ENCODE assay signal across 11 cellular contexts in genomic region chr1:2575801-2576663, GRCh38. TPM values are rescaled to one million over a fixed set of nuclear protein-coding genes. Genes with fewer than 3 reads are reported as not detected.
DNase-seq lines count a peak whose midpoint lies in the region; ATAC-seq, FAIRE-seq and TF ChIP-seq lines count a peak whose summit lies in the region.
"Had no signal": no experiment of that assay in that cellular context is flagged by ENCODE, and none has a peak within 500 bp of the region (broad histone marks: within the 10 kb centered on the region; RNA-seq: fewer than 3 reads in every experiment).

No MANE protein-coding gene starts in this region.

- no peak for FAIRE-seq in endothelial cell of umbilical vein (lab: Jason Lieb, UNC)

- no peak overlapping the region for H4K5ac ChIP-seq in H9 (ENCODE audit: insufficient read length, low read depth, low read length)

- H4K20me1 ChIP-seq in endothelial cell of umbilical vein (replicated peaks; ENCODE audit: control insufficient read depth, extremely low read depth, insufficient read depth, low read length), result no peaks in the 10 kb centered on the region
- H4K20me1 ChIP-seq in H9 (ENCODE audit: control insufficient read depth, insufficient read depth, insufficient read length), result no peaks in the 10 kb centered on the region

- no peak overlapping the region for H3K14ac ChIP-seq in H9 (ENCODE audit: insufficient read depth, low read length)

- H3K4me3 ChIP-seq in HEK293 (ENCODE audit: low read depth, low read length) (no peak overlapping the region), endothelial cell of umbilical vein (replicated peaks in 1 of 3; ENCODE audit: insufficient read depth in 1 of 3, low read depth in 1 of 3, low read length in 3 of 3) (no peak overlapping the region), vagina (no peak overlapping the region)

- H3K79me2 ChIP-seq in endothelial cell of umbilical vein (ENCODE audit: control insufficient read depth, insufficient read depth, low read length), result no peaks in the 10 kb centered on the region
- no peaks in the 10 kb centered on the region for H3K79me2 ChIP-seq in H9 (ENCODE audit: insufficient read depth, low read length)

- H4K91ac ChIP-seq in H9 (ENCODE audit: insufficient read length, low read depth, low read length), result no peak overlapping the region

- H3K23ac ChIP-seq in H9 (ENCODE audit: insufficient read length, low read depth, low read length), result no peak overlapping the region

- no peak overlapping the region for H3T11ph ChIP-seq in H9 (ENCODE audit: low read length)

- intact Hi-C loops in endothelial cell of umbilical vein (cut with micrococcal nuclease), result no loop called here
- intact Hi-C loops in vagina (cut with DNase I), result no loop called here

- peak overlapping the region in 2 of 3 experiments; percentile 29 to 63 for H3K27ac Mint-ChIP-seq in nephron
- H3K27ac Mint-ChIP-seq in H9, result no peak overlapping the region

- H2BK12ac ChIP-seq in H9 (ENCODE audit: insufficient read length, low read depth, low read length), result no peak overlapping the region

- H3K9me3 ChIP-seq in HEK293 (ENCODE audit: control insufficient read depth, insufficient read depth, low read depth, low read length) (no peaks in the 10 kb centered on the region), endothelial cell of umbilical vein (replicated peaks; ENCODE audit: control insufficient read depth, insufficient read depth, low read length) (no peaks in the 10 kb centered on the region), vagina (no peaks in the 10 kb centered on the region), H9 (ENCODE audit: control insufficient read depth, low read depth, low read length) (no peaks in the 10 kb centered on the region)

- H3K4me2 ChIP-seq in endothelial cell of umbilical vein (ENCODE audit: insufficient read depth, low read length) (no peak overlapping the region), H9 (ENCODE audit: insufficient read depth, insufficient read length, low read length) (no peak overlapping the region)

- dilution Hi-C loops in endothelial cell of umbilical vein (cut with MboI; ENCODE audit: extremely low pct_ligation_motif_present, low sequenced_read_pairs), result no loop called here

- H3K4me3 Mint-ChIP-seq in nephron (no peak overlapping the region), H9 (no peak overlapping the region; a peak in 1 of 5 replicates)

- no peak overlapping the region for H4K8ac ChIP-seq in H9 (replicated peaks; ENCODE audit: insufficient read length, low read depth, low read length)

- no peak overlapping the region for H2BK15ac ChIP-seq in H9 (ENCODE audit: low read depth, low read length)

- H3K9ac ChIP-seq in endothelial cell of umbilical vein (replicated peaks; ENCODE audit: extremely low read depth, insufficient read depth, low read length), result no peak overlapping the region
- no peak overlapping the region for H3K9ac ChIP-seq in H9 (ENCODE audit: extremely low read depth, insufficient read length, low read length)

- H2AFZ ChIP-seq in endothelial cell of umbilical vein (ENCODE audit: low read depth, low read length) (peak overlapping the region; percentile 36), H9 (ENCODE audit: low read length) (no peak overlapping the region)

- H3K9me3 Mint-ChIP-seq in nephron, result peaks cover 17% of the 10 kb centered on the region
- H3K9me3 Mint-ChIP-seq in H9, result peaks cover 8 to 16% of the 10 kb centered on the region in 2 experiments

- H3K4ac ChIP-seq in H9 (ENCODE audit: low read depth, low read length), result no peak overlapping the region

- H3K36me3 ChIP-seq in HEK293 (ENCODE audit: control insufficient read depth in 2 of 2, insufficient read depth in 1 of 2, low read length in 2 of 2) (no peaks in the 10 kb centered on the region), endothelial cell of umbilical vein (ENCODE audit: control insufficient read depth in 2 of 2, extremely low read depth in 1 of 2, insufficient read depth in 2 of 2, low read length in 2 of 2) (no peaks in the 10 kb centered on the region), vagina (no peaks in the 10 kb centered on the region)

- CTCF ChIA-PET in HEK293 (lab: Yijun Ruan, JAX) (interaction anchor here (1.8 kb wide), 1 partner anchor 28 kb away, joined by 4 read pairs; no protein-coding TSS in a partner anchor), endothelial cell of umbilical vein (lab: Charles Lee) (no interaction called here)

- no CpG with 5 or more reads among the region's 23 CpGs for WGBS in H9 (ENCODE audit: extremely low coverage, insufficient read length, low lambda C conversion rate)

- H3K79me1 ChIP-seq in H9 (ENCODE audit: insufficient read depth, low read depth, low read length, poor library complexity, severe bottlenecking), result no peaks in the 10 kb centered on the region

- H3K23me2 ChIP-seq in H9 (ENCODE audit: insufficient read length, low read depth, low read length, poor library complexity, severe bottlenecking), result no peaks in the 10 kb centered on the region

- H3K4me1 Mint-ChIP-seq in nephron (peaks cover 7% of the 10 kb centered on the region), H9 (peaks cover 6 to 7% of the 10 kb centered on the region in 2 experiments)

- H2BK20ac ChIP-seq in H9 (ENCODE audit: low read depth, low read length, poor library complexity, severe bottlenecking), result no peak overlapping the region

- DNase-seq in CD1c-positive myeloid dendritic cell (ENCODE audit: extremely low spot score) (peak; percentile 40), endothelial cell of umbilical vein (ENCODE audit: low read depth, low spot score) (no peak), vagina (ENCODE audit: extremely low spot score in 2 of 2) (no peak), NCI-H146 treated with DMSO at 0.1 percent for 48 hours (lab: John Stamatoyannopoulos, UW; ENCODE audit: unreplicated experiment) (no peak), H9 (no peak)
- DNase-seq: NCI-H524, T1000 had no signal

- peaks cover 2 to 4% of the 10 kb centered on the region in 2 experiments for H3K27me3 ChIP-seq in endothelial cell of umbilical vein (ENCODE audit: control insufficient read depth in 2 of 2, insufficient read depth in 2 of 2, low read length in 2 of 2)
- H3K27me3 ChIP-seq in vagina, result no peaks in the 10 kb centered on the region
- H3K27me3 ChIP-seq in H9 (ENCODE audit: insufficient read depth, low read length), result no peaks in the 10 kb centered on the region

- no peak overlapping the region for H3K56ac ChIP-seq in H9 (ENCODE audit: insufficient read length, low read depth, low read length)

- H2BK120ac ChIP-seq in H9 (ENCODE audit: low read depth, low read length, poor library complexity, severe bottlenecking), result no peak overlapping the region

- ATAC-seq in HG02588 (IDR thresholded peaks at IDR 0.05; ENCODE audit: unreplicated experiment), result no peak

- BruUV-seq in endothelial cell of umbilical vein (replicated peaks; lab: Mats Ljungman, UMichigan), result no TSS peak

- H3K36me3 Mint-ChIP-seq in nephron (ENCODE audit: low read depth) (peaks cover 4% of the 10 kb centered on the region), H9 (ENCODE audit: insufficient read depth in 1 of 3, low read depth in 3 of 3) (peaks cover 0 to 3% (median 3%) of the 10 kb centered on the region in 3 experiments; a peak in 4 of 7 replicates)

- TF ChIP-seq POLR2A in endothelial cell of umbilical vein (IDR thresholded peaks at IDR 0.05; ENCODE audit: low read depth, low read length) (no peak), vagina (IDR thresholded peaks at IDR 0.05) (no peak)

- no peak overlapping the region for H3K18ac ChIP-seq in H9 (ENCODE audit: insufficient read length, low read depth, low read length)

- no peak overlapping the region for H2BK5ac ChIP-seq in H9 (ENCODE audit: insufficient read length, low read length)

- H3K27ac ChIP-seq in HEK293 (ENCODE audit: extremely low read depth, low read depth, low read length), result no peak overlapping the region
- H3K27ac ChIP-seq in endothelial cell of umbilical vein (ENCODE audit: insufficient read depth, low read depth, low read length), result no peak overlapping the region
- no peak overlapping the region for H3K27ac ChIP-seq in vagina
- no peak overlapping the region for H3K27ac ChIP-seq in H9 (ENCODE audit: insufficient read length, low read depth, low read length)

- H3K4me1 ChIP-seq in HEK293 (ENCODE audit: control insufficient read depth, insufficient read depth, low read length) (no peaks in the 10 kb centered on the region), endothelial cell of umbilical vein (ENCODE audit: control insufficient read depth, extremely low read depth, insufficient read depth, low read length) (peaks cover 17% of the 10 kb centered on the region), vagina (peaks cover 9% of the 10 kb centered on the region), H9 (ENCODE audit: insufficient read depth, low read length) (no peaks in the 10 kb centered on the region)

- no peaks in the 10 kb centered on the region for H3K9me1 ChIP-seq in endothelial cell of umbilical vein (replicated peaks; ENCODE audit: control insufficient read depth, extremely low read depth, insufficient read depth, low read length)

- peaks cover 4% of the 10 kb centered on the region for H3K27me3 Mint-ChIP-seq in nephron (ENCODE audit: low read depth)
- H3K27me3 Mint-ChIP-seq in H9 (ENCODE audit: low read depth), result peaks cover 16% of the 10 kb centered on the region

- TF ChIP-seq CTCF in HEK293 (tag by site-specific recombination; IDR thresholded peaks at IDR 0.05) (no peak), endothelial cell of umbilical vein (IDR thresholded peaks at IDR 0.05; ENCODE audit: extremely low read depth in 1 of 2, insufficient read depth in 1 of 2, low read depth in 1 of 2, low read length in 2 of 2) (no peak), nephron (IDR thresholded peaks at IDR 0.05; ENCODE audit: unreplicated experiment in 3 of 3) (no peak), vagina (IDR thresholded peaks at IDR 0.05) (no peak), H9 (conservative IDR thresholded peaks at IDR 0.05) (no peak)

- no peak overlapping the region for H2AK5ac ChIP-seq in H9 (ENCODE audit: insufficient read length, low read length)

- POLR2A ChIA-PET in HEK293 (lab: Yijun Ruan, JAX) (no interaction called here), endothelial cell of umbilical vein (lab: Charles Lee) (no interaction called here)

RNA-seq across cellular contexts. Expression of gene PRXL2B, which starts 10.5 kb away (rescaled TPM):
- total RNA-seq in endothelial cell of umbilical vein, result 55.8 and 56.8 TPM in 2 replicates
- 29.6 and 39.3 TPM in 2 replicates for polyA plus RNA-seq in endothelial cell of umbilical vein
- 28.5 and 33.2 TPM in 2 replicates for polyA plus RNA-seq in endothelial cell of umbilical vein (2011; cell fraction: cytosol; rRNA removed)
- 32.5 and 39.1 TPM in 2 replicates for polyA plus RNA-seq in endothelial cell of umbilical vein (2011; cell fraction: nucleus; rRNA removed)
- 40.0 and 43.3 TPM in 2 replicates for polyA plus RNA-seq in endothelial cell of umbilical vein (2012)
- polyA minus RNA-seq in endothelial cell of umbilical vein, result 15.0 and 18.6 TPM in 2 replicates
- polyA minus RNA-seq in endothelial cell of umbilical vein (2011; cell fraction: cytosol; rRNA and poly(A)+ RNA removed), result 5.0 TPM
- 6.7 and 8.4 TPM in 2 replicates for polyA minus RNA-seq in endothelial cell of umbilical vein (2011; cell fraction: nucleus; rRNA and poly(A)+ RNA removed)
- total RNA-seq in vagina, result 16.2 TPM
- total RNA-seq in H9 (2021), result 40.7 and 49.6 TPM in 2 replicates

RNA-seq across cellular contexts. Expression of gene TNFRSF14, which starts 19.9 kb away (rescaled TPM):
- total RNA-seq in endothelial cell of umbilical vein (36.4 and 40.9 TPM in 2 replicates), vagina (49.6 TPM), H9 (2021) (0.29 and 0.57 TPM in 2 replicates)
- 49.4 and 62.5 TPM in 2 replicates for polyA plus RNA-seq in endothelial cell of umbilical vein
- 20.4 and 32.8 TPM in 2 replicates for polyA plus RNA-seq in endothelial cell of umbilical vein (2011; cell fraction: cytosol; rRNA removed)
- 175 and 223 TPM in 2 replicates for polyA plus RNA-seq in endothelial cell of umbilical vein (2011; cell fraction: nucleus; rRNA removed)
- polyA plus RNA-seq in endothelial cell of umbilical vein (2012), result 21.7 and 22.2 TPM in 2 replicates
- polyA minus RNA-seq in endothelial cell of umbilical vein, result 15.9 and 22.0 TPM in 2 replicates
- not detected for polyA minus RNA-seq in endothelial cell of umbilical vein (2011; cell fraction: cytosol; rRNA and poly(A)+ RNA removed)
- polyA minus RNA-seq in endothelial cell of umbilical vein (2011; cell fraction: nucleus; rRNA and poly(A)+ RNA removed), result 24.5 and 44.3 TPM in 2 replicates

RNA-seq across cellular contexts. Expression of gene HES5, which starts 46.0 kb away (rescaled TPM):
- total RNA-seq in endothelial cell of umbilical vein (not detected in 2 replicates), vagina (not detected), H9 (2021) (not detected in 2 replicates)
- polyA plus RNA-seq in endothelial cell of umbilical vein, result 0.07 TPM in 1 of 2 replicates, not detected in the other
- polyA plus RNA-seq in endothelial cell of umbilical vein (2011; cell fraction: cytosol; rRNA removed), result 0.04 TPM in 1 of 2 replicates, not detected in the other
- polyA plus RNA-seq in endothelial cell of umbilical vein (2011; cell fraction: nucleus; rRNA removed), result 0.16 and 0.21 TPM in 2 replicates
- not detected in 2 replicates for polyA plus RNA-seq in endothelial cell of umbilical vein (2012)
- polyA minus RNA-seq in endothelial cell of umbilical vein, result not detected in 2 replicates
- not detected for polyA minus RNA-seq in endothelial cell of umbilical vein (2011; cell fraction: cytosol; rRNA and poly(A)+ RNA removed)
- polyA minus RNA-seq in endothelial cell of umbilical vein (2011; cell fraction: nucleus; rRNA and poly(A)+ RNA removed), result not detected in 2 replicates
- total RNA-seq: epithelial cell of proximal tubule had no signal

RNA-seq across cellular contexts. Expression of gene PANK4, which starts 49.6 kb away (rescaled TPM):
- total RNA-seq in endothelial cell of umbilical vein (34.0 and 34.7 TPM in 2 replicates), vagina (39.5 TPM), H9 (2021) (32.2 and 34.8 TPM in 2 replicates)
- 19.8 and 22.1 TPM in 2 replicates for polyA plus RNA-seq in endothelial cell of umbilical vein
- 10.8 and 14.2 TPM in 2 replicates for polyA plus RNA-seq in endothelial cell of umbilical vein (2011; cell fraction: cytosol; rRNA removed)
- 98.6 and 107 TPM in 2 replicates for polyA plus RNA-seq in endothelial cell of umbilical vein (2011; cell fraction: nucleus; rRNA removed)
- polyA plus RNA-seq in endothelial cell of umbilical vein (2012), result 12.5 and 15.3 TPM in 2 replicates
- polyA minus RNA-seq in endothelial cell of umbilical vein, result 25.1 and 27.6 TPM in 2 replicates
- polyA minus RNA-seq in endothelial cell of umbilical vein (2011; cell fraction: cytosol; rRNA and poly(A)+ RNA removed), result 21.4 TPM
- polyA minus RNA-seq in endothelial cell of umbilical vein (2011; cell fraction: nucleus; rRNA and poly(A)+ RNA removed), result 46.9 and 75.5 TPM in 2 replicates

RNA-seq across cellular contexts. Expression of gene MMEL1, which starts 56.8 kb away (rescaled TPM):
- total RNA-seq in endothelial cell of umbilical vein, result 1.1 and 1.6 TPM in 2 replicates
- polyA plus RNA-seq in endothelial cell of umbilical vein, result 1.2 and 3.4 TPM in 2 replicates
- 0.58 and 1.6 TPM in 2 replicates for polyA plus RNA-seq in endothelial cell of umbilical vein (2011; cell fraction: cytosol; rRNA removed)
- polyA plus RNA-seq in endothelial cell of umbilical vein (2011; cell fraction: nucleus; rRNA removed), result 1.7 and 3.1 TPM in 2 replicates
- 0.44 and 0.67 TPM in 2 replicates for polyA plus RNA-seq in endothelial cell of umbilical vein (2012)
- 1.9 and 4.4 TPM in 2 replicates for polyA minus RNA-seq in endothelial cell of umbilical vein
- not detected for polyA minus RNA-seq in endothelial cell of umbilical vein (2011; cell fraction: cytosol; rRNA and poly(A)+ RNA removed)
- not detected in 2 replicates for polyA minus RNA-seq in endothelial cell of umbilical vein (2011; cell fraction: nucleus; rRNA and poly(A)+ RNA removed)
- total RNA-seq in vagina, result 4.4 TPM
- 0.42 and 0.59 TPM in 2 replicates for total RNA-seq in H9 (2021)
- total RNA-seq: epithelial cell of proximal tubule had no signal

Comparison
In these comparisons a context has a peak if more than half of its experiments do, and no peak if none do; other contexts are left out.
1. H3K27ac Mint-ChIP-seq: peak in nephron (2 of 3); none in H9 (0 of 3).
2. RNA of gene TNFRSF14, which starts 19.9 kb away (total RNA-seq): 49.6 TPM in vagina (single experiment) and 36.4 to 40.9 TPM in endothelial cell of umbilical vein; 0.29 to 0.57 TPM in H9; every median in the first group is over 10 times any median in the second.